Comparison of ENCODE assay signal across 1 cellular context in the genomic region with DNA sequence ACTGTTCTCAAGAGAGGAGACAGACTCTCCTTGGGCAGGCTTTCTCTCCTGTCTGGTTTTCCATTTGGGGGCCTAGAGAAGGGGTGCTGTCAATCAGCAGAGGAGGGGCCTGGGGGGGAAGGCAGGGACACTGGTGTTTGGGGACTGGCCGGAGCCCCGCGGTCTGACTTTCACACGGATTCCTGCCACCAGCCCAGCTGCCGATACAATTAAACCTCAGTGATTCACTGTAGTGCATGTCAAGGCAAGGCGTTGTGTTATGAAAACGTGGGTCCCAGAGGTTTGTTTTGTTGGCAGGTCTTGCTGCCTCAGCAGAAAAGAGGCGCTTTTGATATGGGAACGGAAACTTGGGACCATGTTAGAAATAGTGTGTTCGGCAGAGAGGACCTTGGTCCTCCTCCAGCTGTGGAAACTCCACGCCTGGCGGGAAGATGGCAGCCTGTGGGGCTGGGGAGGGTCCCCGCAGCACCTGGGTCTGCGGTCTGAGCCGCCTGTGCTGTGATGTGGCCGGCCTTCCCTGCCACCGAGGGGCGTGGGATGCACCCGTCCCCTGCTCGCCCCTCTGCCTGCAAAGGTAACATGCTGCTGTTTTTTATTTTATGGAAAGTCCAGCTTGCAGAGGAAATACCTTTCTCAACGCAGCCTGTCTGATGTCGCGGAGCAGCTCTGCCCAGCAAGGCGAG.
TF ChIP-seq lines count a peak whose summit lies in the region.

No MANE protein-coding gene starts in this region.

TF ChIP-seq in H1, 55 proteins besides CTCF, POLR2A, EP300 and RAD21 (continued from another document):
- TF ChIP-seq YY1 (IDR thresholded peaks at IDR 0.05; ENCODE audit: low read depth, low read length) (no peak), E2F6 (IDR thresholded peaks at IDR 0.05) (no peak), CHD2 (IDR thresholded peaks at IDR 0.05; ENCODE audit: low read length) (no peak), USF2 (IDR thresholded peaks at IDR 0.05; ENCODE audit: low read length) (no peak), RFX5 (IDR thresholded peaks at IDR 0.05; ENCODE audit: borderline replicate concordance, low read depth, low read length) (no peak), CHD1 (IDR thresholded peaks at IDR 0.05; ENCODE audit: low read depth, low read length) (no peak), ASH2L (IDR thresholded peaks at IDR 0.05; ENCODE audit: low read length) (no peak), SP2 (IDR thresholded peaks at IDR 0.05; ENCODE audit: low read length) (no peak), POLR2AphosphoS5 (IDR thresholded peaks at IDR 0.05; ENCODE audit: low read depth, low read length) (no peak), RBBP5 (IDR thresholded peaks at IDR 0.05; ENCODE audit: borderline replicate concordance, low read depth, low read length) (no peak)
- TF ChIP-seq, protein P1, sequence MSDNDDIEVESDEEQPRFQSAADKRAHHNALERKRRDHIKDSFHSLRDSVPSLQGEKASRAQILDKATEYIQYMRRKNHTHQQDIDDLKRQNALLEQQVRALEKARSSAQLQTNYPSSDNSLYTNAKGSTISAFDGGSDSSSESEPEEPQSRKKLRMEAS (IDR thresholded peaks at IDR 0.05): no peak
TF ChIP-seq in H1: peak in this region for 0.
